ENCODE assay signal across 26 cellular contexts in the genomic region with DNA sequence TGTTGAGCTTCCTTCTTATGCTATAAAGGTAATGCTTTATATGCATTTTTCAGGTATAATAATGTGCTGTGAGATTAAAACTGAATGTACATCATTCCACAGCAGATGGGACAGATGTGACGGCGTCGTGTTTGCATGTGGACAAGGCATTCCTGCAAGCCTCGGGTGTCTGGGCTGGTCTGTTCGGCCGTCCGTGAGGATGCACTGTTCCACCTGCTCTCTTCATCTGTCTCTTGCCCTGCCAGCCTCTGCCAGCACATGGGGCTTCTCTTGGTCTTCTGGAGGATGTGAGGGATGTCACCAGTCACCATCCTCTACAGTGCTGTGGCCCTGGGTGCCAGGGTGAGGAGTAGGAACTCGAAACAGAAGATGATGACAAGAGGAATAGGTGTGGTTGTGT.
"Had no signal": no experiment of that assay in that cellular context is flagged by ENCODE, and none has a peak within 500 bp of the region (broad histone marks: within the 10 kb centered on the region; RNA-seq: fewer than 3 reads in every experiment).

No MANE protein-coding gene starts in this region.

- H3K27me3 ChIP-seq: ovary, right lobe of liver, tibial nerve, vagina had no signal

- H3K4me3 ChIP-seq: esophagus squamous epithelium, lower lobe of right lung, ovary, right lobe of liver, thoracic aorta, tibial nerve, vagina had no signal

- H3K9me3 ChIP-seq: esophagus squamous epithelium, lower lobe of right lung, ovary, right lobe of liver, thoracic aorta, tibial nerve, vagina had no signal

- ATAC-seq: effector memory CD8-positive, alpha-beta T cell; left ventricle myocardium superior; lower lobe of right lung; right lobe of liver; stimulated activated memory B cell treated with anti-CD40 and anti-IgM and Interleukin-4, amounts not matched to agents 10 μg/mL and 1 μg/mL and 100 μg/mL, for 72 hours; stimulated activated naive CD8-positive, alpha-beta T cell treated with anti-CD3 and anti-CD28 coated beads, Interleukin-15, Interleukin-2, amounts not matched to agents 100 U/mL and 50 U/mL, for 24 hours had no signal

- H3K36me3 ChIP-seq: esophagus squamous epithelium, lower lobe of right lung, ovary, right lobe of liver, thoracic aorta, tibial nerve, vagina had no signal

- H3K36me3 Mint-ChIP-seq: immature natural killer cell; stimulated activated memory B cell treated with anti-CD40 and anti-IgM and Interleukin-4, amounts not matched to agents 10 μg/mL and 1 μg/mL and 100 μg/mL, for 72 hours had no signal

- H3K4me3 Mint-ChIP-seq: effector memory CD8-positive, alpha-beta T cell; immature natural killer cell; nephron; stimulated activated memory B cell treated with anti-CD40 and anti-IgM and Interleukin-4, amounts not matched to agents 10 μg/mL and 1 μg/mL and 100 μg/mL, for 72 hours had no signal

- H3K9me3 Mint-ChIP-seq: effector memory CD8-positive, alpha-beta T cell; immature natural killer cell; nephron; stimulated activated memory B cell treated with anti-CD40 and anti-IgM and Interleukin-4, amounts not matched to agents 10 μg/mL and 1 μg/mL and 100 μg/mL, for 72 hours had no signal

- H3K4me1 ChIP-seq: right lobe of liver, tibial nerve had no signal

- H3K4me1 Mint-ChIP-seq: stimulated activated memory B cell treated with anti-CD40 and anti-IgM and Interleukin-4, amounts not matched to agents 10 μg/mL and 1 μg/mL and 100 μg/mL, for 72 hours had no signal

- H3K27ac Mint-ChIP-seq: effector memory CD8-positive, alpha-beta T cell; immature natural killer cell; nephron; stimulated activated memory B cell treated with anti-CD40 and anti-IgM and Interleukin-4, amounts not matched to agents 10 μg/mL and 1 μg/mL and 100 μg/mL, for 72 hours had no signal

- H3K27ac ChIP-seq: esophagus squamous epithelium, lower lobe of right lung, ovary, right lobe of liver, thoracic aorta, tibial nerve, vagina had no signal

- DNase-seq: cerebellar nuclear complex; cortex of kidney; effector memory CD8-positive, alpha-beta T cell; erythroblast; esophagus squamous epithelium; foreskin melanocyte; hypothalamus; immature natural killer cell; islet precursor cell; left ventricle myocardium superior; lower lobe of right lung; nucleus accumbens; retina; small intestine; stimulated activated CD4-positive, alpha-beta T cell treated with anti-CD3 and anti-CD28 coated beads, Interleukin-12 subunit alpha, Interleukin-12 subunit beta, amount 100 ng/mL, for 4 hours; stimulated activated CD4-positive, alpha-beta T cell treated with anti-CD3 and anti-CD28 coated beads, Interleukin-1b, Interleukin-23, amount 100 ng/mL, for 48 hours; stimulated activated CD4-positive, alpha-beta T cell treated with anti-CD3 and anti-CD28 coated beads, Interleukin-4, amount 100 ng/mL, for 4 hours; stimulated activated naive CD8-positive, alpha-beta T cell treated with anti-CD3 and anti-CD28 coated beads, Interleukin-15, Interleukin-2, amounts not matched to agents 100 U/mL and 50 U/mL, for 24 hours; substantia nigra had no signal
